In the genomic region with DNA sequence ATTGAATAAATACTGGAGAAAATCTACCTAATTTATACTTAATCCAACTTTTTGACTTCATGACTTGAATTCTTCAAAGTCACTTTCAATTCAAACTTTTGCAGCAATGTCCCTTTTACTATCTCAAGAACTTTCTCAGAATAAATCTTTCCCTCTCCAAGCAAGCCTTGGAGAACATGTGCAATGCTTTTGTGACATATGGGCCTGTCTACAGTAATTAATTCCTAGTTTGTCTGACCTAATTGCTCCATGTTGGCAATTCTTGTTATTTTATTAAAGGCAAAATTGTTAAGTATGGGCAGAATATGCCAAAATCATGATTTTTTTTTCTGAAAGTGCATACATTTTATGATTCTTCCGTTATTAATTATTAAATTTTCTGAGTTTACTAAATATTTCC, we compare ENCODE assay signal across 27 cellular contexts.
"Had no signal": no experiment of that assay in that cellular context is flagged by ENCODE, and none has a peak within 500 bp of the region (broad histone marks: within the 10 kb centered on the region; RNA-seq: fewer than 3 reads in every experiment).

No MANE protein-coding gene starts in this region.

- H3K9me3 ChIP-seq: ovary, psoas muscle, right lobe of liver, sigmoid colon, testis, tibial artery, upper lobe of left lung, vagina had no signal

- H3K4me3 ChIP-seq: neural progenitor cell, ovary, psoas muscle, right lobe of liver, sigmoid colon, suprapubic skin, testis, tibial artery, upper lobe of left lung, vagina had no signal

- H3K27ac ChIP-seq: neural progenitor cell, ovary, parathyroid adenoma, psoas muscle, right lobe of liver, sigmoid colon, suprapubic skin, testis, tibial artery, upper lobe of left lung, vagina had no signal

- H3K36me3 ChIP-seq: neural progenitor cell, ovary, sigmoid colon, suprapubic skin, tibial artery, upper lobe of left lung, vagina had no signal

- DNase-seq: natural killer cell; occipital lobe; ovary; posterior cingulate gyrus; psoas muscle; right cardiac atrium; right lobe of liver; sigmoid colon; small intestine; stimulated activated CD4-positive, alpha-beta T cell treated with anti-CD3 and anti-CD28 coated beads, Interleukin-15, amount 100 ng/mL, for 24 hours; stimulated activated CD4-positive, alpha-beta T cell treated with anti-CD3 and anti-CD28 coated beads, Interleukin-2, amount 100 ng/mL, for 24 hours; stimulated activated CD4-positive, alpha-beta T cell treated with anti-CD3 and anti-CD28 coated beads, Interleukin-2, amount 100 ng/mL, for 48 hours; stimulated activated CD4-positive, alpha-beta T cell treated with anti-CD3 and anti-CD28 coated beads, Interleukin-4, amount 100 ng/mL, for 24 hours; stimulated activated CD8-positive, alpha-beta memory T cell treated with anti-CD3 and anti-CD28 coated beads, Interleukin-4, amount 100 ng/mL, for 48 hours; stimulated activated naive CD4-positive, alpha-beta T cell; stimulated activated naive CD8-positive, alpha-beta T cell treated with anti-CD3 and anti-CD28 coated beads, Interleukin-15, amount 100 ng/mL, for 72 hours; stimulated activated naive CD8-positive, alpha-beta T cell treated with anti-CD3 and anti-CD28 coated beads, Interleukin-15, Interleukin-2, amounts not matched to agents 100 U/mL and 50 U/mL, for 24 hours; substantia nigra; testis; tibial artery; trophoblast cell; upper lobe of left lung had no signal

- ATAC-seq: natural killer cell; psoas muscle; right cardiac atrium; right lobe of liver; stimulated activated memory B cell treated with anti-CD40 and anti-IgM and Interleukin-4, amounts not matched to agents 10 μg/mL and 1 μg/mL and 100 μg/mL, for 72 hours; stimulated activated naive CD8-positive, alpha-beta T cell treated with anti-CD3 and anti-CD28 coated beads, Interleukin-15, amount 100 ng/mL, for 72 hours; stimulated activated naive CD8-positive, alpha-beta T cell treated with anti-CD3 and anti-CD28 coated beads, Interleukin-15, Interleukin-2, amounts not matched to agents 100 U/mL and 50 U/mL, for 24 hours had no signal

- H3K27me3 ChIP-seq: neural progenitor cell, ovary, right lobe of liver, sigmoid colon, suprapubic skin, testis, tibial artery, upper lobe of left lung, vagina had no signal

- H3K4me1 ChIP-seq: neural progenitor cell, parathyroid adenoma, psoas muscle, right lobe of liver, sigmoid colon, suprapubic skin, testis, tibial artery, upper lobe of left lung, vagina had no signal
